Comparison of ENCODE assay signal across 7 cellular contexts in genomic region chr4:174475528-174475927, GRCh38.
"Had no signal": no experiment of that assay in that cellular context is flagged by ENCODE, and none has a peak within 500 bp of the region (broad histone marks: within the 10 kb centered on the region; RNA-seq: fewer than 3 reads in every experiment).

No MANE protein-coding gene starts in this region.

- ATAC-seq: GM12878 had no signal

- FAIRE-seq: GM12878, GM12891, GM12892, GM18507, GM19239 had no signal

- DNase-seq: GDM1, GF-D8 had no signal

- H3K4me3 ChIP-seq: GM12878 had no signal
